In the genomic region with DNA sequence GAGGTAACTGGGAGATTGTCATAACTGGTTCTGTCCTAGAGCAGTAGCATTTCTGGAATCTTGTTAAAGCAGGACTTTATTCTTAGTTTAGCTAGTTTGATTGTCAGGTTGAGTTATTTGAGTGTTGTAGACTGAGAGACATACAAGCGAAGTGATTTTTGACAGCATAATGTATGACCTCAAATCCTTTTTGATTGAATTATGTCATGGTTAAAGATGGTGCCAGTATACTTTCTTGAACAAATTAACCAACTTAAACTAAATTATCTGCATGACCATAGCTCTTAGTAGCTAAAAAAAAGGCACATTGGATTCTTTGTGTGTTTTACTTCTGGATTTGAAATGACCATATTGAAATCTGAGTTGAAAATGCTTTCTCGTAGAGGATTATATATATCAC, we compare ENCODE assay signal across 1 cellular context.
TF ChIP-seq lines count a peak whose summit lies in the region.

No MANE protein-coding gene starts in this region.

TF ChIP-seq in SK-N-SH treated with all-trans-retinoic acid at 6 μM for 48 hours, 23 proteins besides CTCF, POLR2A, EP300 and RAD21 (continued from another document):
- TF ChIP-seq, protein P1, sequence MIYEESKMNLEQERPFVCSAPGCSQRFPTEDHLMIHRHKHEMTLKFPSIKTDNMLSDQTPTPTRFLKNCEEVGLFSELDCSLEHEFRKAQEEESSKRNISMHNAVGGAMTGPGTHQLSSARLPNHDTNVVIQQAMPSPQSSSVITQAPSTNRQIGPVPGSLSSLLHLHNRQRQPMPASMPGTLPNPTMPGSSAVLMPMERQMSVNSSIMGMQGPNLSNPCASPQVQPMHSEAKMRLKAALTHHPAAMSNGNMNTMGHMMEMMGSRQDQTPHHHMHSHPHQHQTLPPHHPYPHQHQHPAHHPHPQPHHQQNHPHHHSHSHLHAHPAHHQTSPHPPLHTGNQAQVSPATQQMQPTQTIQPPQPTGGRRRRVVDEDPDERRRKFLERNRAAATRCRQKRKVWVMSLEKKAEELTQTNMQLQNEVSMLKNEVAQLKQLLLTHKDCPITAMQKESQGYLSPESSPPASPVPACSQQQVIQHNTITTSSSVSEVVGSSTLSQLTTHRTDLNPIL (CRISPR knock-in tag; IDR thresholded peaks at IDR 0.05; ENCODE audit: low read depth): peak; percentile 64; the same call in 1 of the 2 replicates
- TF ChIP-seq ARNTL (CRISPR knock-in tag; IDR thresholded peaks at IDR 0.05; ENCODE audit: borderline replicate concordance, low read depth) (no peak), ISL1 (CRISPR knock-in tag; IDR thresholded peaks at IDR 0.05) (peak; percentile 94), TOX (CRISPR knock-in tag; IDR thresholded peaks at IDR 0.05; ENCODE audit: borderline replicate concordance) (no peak)
